ENCODE assay signal across 1 cellular context in the genomic region with DNA sequence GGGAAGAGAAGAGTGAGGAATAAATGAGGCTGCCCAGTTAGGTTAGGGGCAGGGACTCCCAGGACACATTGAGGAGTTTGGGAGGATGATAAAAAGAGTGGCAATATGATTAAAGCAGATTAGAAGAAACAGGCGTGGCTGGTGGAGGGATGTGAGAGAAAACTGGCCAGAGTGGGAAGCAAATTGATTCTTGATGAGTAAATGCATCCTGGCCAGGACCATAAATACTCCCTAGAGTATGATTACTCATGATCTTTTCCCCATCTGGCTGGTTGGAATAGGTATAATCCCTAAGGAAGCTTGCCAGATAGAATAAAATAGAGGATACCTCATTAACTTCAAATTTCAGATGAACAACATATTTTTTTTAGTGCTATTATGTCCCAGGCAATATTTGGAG.
TF ChIP-seq lines count a peak whose summit lies in the region.

No MANE protein-coding gene starts in this region.

TF ChIP-seq in GM23338, 12 proteins besides CTCF, POLR2A, EP300 and RAD21 (continued from another document):
- no peak for TF ChIP-seq ETS1 (IDR thresholded peaks at IDR 0.05)
- TF ChIP-seq EZH2phosphoT487 (IDR thresholded peaks at IDR 0.05; ENCODE audit: unreplicated experiment), result no peak
- TF ChIP-seq ZNF331 (CRISPR knock-in tag; IDR thresholded peaks at IDR 0.05; ENCODE audit: low read depth), result no peak
- no peak for TF ChIP-seq CREB1 (CRISPR knock-in tag; IDR thresholded peaks at IDR 0.05; ENCODE audit: low read depth)
- TF ChIP-seq ZNF114 (CRISPR knock-in tag; IDR thresholded peaks at IDR 0.05), result no peak
- no peak for TF ChIP-seq JUNB (IDR thresholded peaks at IDR 0.05; ENCODE audit: unreplicated experiment)
- no peak for TF ChIP-seq POLR2AphosphoS5 (IDR thresholded peaks at IDR 0.05; ENCODE audit: low read depth)
- TF ChIP-seq NANOG (IDR thresholded peaks at IDR 0.05; ENCODE audit: borderline replicate concordance), result no peak
- no peak for TF ChIP-seq EZH2 (IDR thresholded peaks at IDR 0.05; ENCODE audit: low read depth, unreplicated experiment)
- TF ChIP-seq REST (IDR thresholded peaks at IDR 0.05; ENCODE audit: unreplicated experiment), result no peak
